Comparison of ENCODE assay signal across 14 cellular contexts in genomic region chr1:11923069-11923826, GRCh38. TPM values are rescaled to one million over a fixed set of nuclear protein-coding genes. Genes with fewer than 3 reads are reported as not detected.
DNase-seq lines count a peak whose midpoint lies in the region; ATAC-seq, FAIRE-seq and TF ChIP-seq lines count a peak whose summit lies in the region.
"Had no signal": no experiment of that assay in that cellular context is flagged by ENCODE, and none has a peak within 500 bp of the region (broad histone marks: within the 10 kb centered on the region; RNA-seq: fewer than 3 reads in every experiment).

No MANE protein-coding gene starts in this region.

- WGBS in small intestine, 3 donors: 31 to 74% (median 55%) methylated on average over 23 to 24 of the region's 24 CpGs

- H3K27ac Mint-ChIP-seq in central memory CD8-positive, alpha-beta T cell (ENCODE audit: low read depth): peak overlapping the region; percentile 86
- H3K27ac Mint-ChIP-seq in neural crest cell (ENCODE audit: unreplicated experiment): no peak overlapping the region

- peaks cover 42% of the 10 kb centered on the region for H3K36me3 Mint-ChIP-seq in central memory CD8-positive, alpha-beta T cell (ENCODE audit: insufficient read depth)
- H3K36me3 Mint-ChIP-seq in neural crest cell (ENCODE audit: low read depth): no peaks in the 10 kb centered on the region

- FAIRE-seq in small intestine (lab: Jason Lieb, UNC): no peak
- FAIRE-seq: bronchial epithelial cell, kidney had no signal

- no peak overlapping the region for H3K9ac ChIP-seq in MM.1S (ENCODE audit: low read length)

- peaks cover 41% of the 10 kb centered on the region for H3K4me1 Mint-ChIP-seq in central memory CD8-positive, alpha-beta T cell
- peaks cover 34% of the 10 kb centered on the region for H3K4me1 Mint-ChIP-seq in neural crest cell

- H3K9me3 Mint-ChIP-seq in central memory CD8-positive, alpha-beta T cell: no peaks in the 10 kb centered on the region
- H3K9me3 Mint-ChIP-seq in neural crest cell: no peaks in the 10 kb centered on the region

- H3K9me2 ChIP-seq in MM.1S (replicated peaks; ENCODE audit: insufficient read depth, low read length): no peaks in the 10 kb centered on the region

- H3F3A ChIP-seq in MM.1S (ENCODE audit: insufficient read depth, low read length): peaks cover 7% of the 10 kb centered on the region

- TF ChIP-seq CTCF in MM.1S (IDR thresholded peaks at IDR 0.05; ENCODE audit: low read length): no peak
- TF ChIP-seq CTCF in neural crest cell (conservative IDR thresholded peaks at IDR 0.05): no peak

- H3K27me3 ChIP-seq in MM.1S (replicated peaks; ENCODE audit: insufficient read depth, low read length) (no peaks in the 10 kb centered on the region), small intestine (ENCODE audit: control insufficient read depth in 2 of 2, insufficient read depth in 2 of 2, low read length in 2 of 2) (no peaks in the 10 kb centered on the region)

- peak overlapping the region; percentile 85 for H3K4me3 Mint-ChIP-seq in central memory CD8-positive, alpha-beta T cell
- H3K4me3 Mint-ChIP-seq in neural crest cell: peak overlapping the region; percentile 85

- H3K4me1 ChIP-seq in MM.1S (ENCODE audit: low read length) (peaks cover 5% of the 10 kb centered on the region; the same call in 1 of the 2 replicates), small intestine (ENCODE audit: control insufficient read depth in 2 of 2, insufficient read depth in 1 of 2, low read depth in 1 of 2, low read length in 1 of 2) (peaks cover 5 to 12% of the 10 kb centered on the region in 2 donors)

- H3K4me2 ChIP-seq in MM.1S (ENCODE audit: low read depth, low read length): peak overlapping the region; percentile 98; the same call in 1 of the 2 replicates

- H3K79me2 ChIP-seq in MM.1S (ENCODE audit: low read length): peaks cover 59% of the 10 kb centered on the region

- H3K4me3 ChIP-seq in MM.1S (ENCODE audit: low read length): no peak overlapping the region
- peak overlapping the region in 1 of 2 donors; percentile 98 for H3K4me3 ChIP-seq in small intestine (ENCODE audit: low read depth in 1 of 2, low read length in 2 of 2)
- H3K4me3 ChIP-seq: prostate gland had no signal

- H3K27ac ChIP-seq in MM.1S (ENCODE audit: low read length): no peak overlapping the region
- H3K27ac ChIP-seq in small intestine (ENCODE audit: low read depth in 1 of 2, low read length in 1 of 2): no peak overlapping the region
- H3K27ac ChIP-seq: 22Rv1, prostate gland had no signal

- H3K27me3 Mint-ChIP-seq in central memory CD8-positive, alpha-beta T cell: no peaks in the 10 kb centered on the region
- H3K27me3 Mint-ChIP-seq in neural crest cell (ENCODE audit: low read depth): no peaks in the 10 kb centered on the region

- H4K20me1 ChIP-seq in MM.1S (ENCODE audit: insufficient read depth, low read length): 0 out of 2 replicates have a peak, but pooled peaks cover 5% of the 10 kb centered on the region

- no peak for ATAC-seq in central memory CD8-positive, alpha-beta T cell (replicated peaks; ENCODE audit: extremely low read depth, poor library complexity, severe bottlenecking)

- DNase-seq in DMS 273 (lab: John Stamatoyannopoulos, UW; ENCODE audit: unreplicated experiment): peak; percentile 40
- no peak for DNase-seq in DMS 273 treated with DMSO at 0.1 percent for 48 hours (lab: John Stamatoyannopoulos, UW)
- no peak for DNase-seq in MM.1S
- no peak for DNase-seq in central memory CD8-positive, alpha-beta T cell (ENCODE audit: low spot score in 2 of 2)
- no peak for DNase-seq in neural crest cell (ENCODE audit: low read depth, low spot score)
- no peak for DNase-seq in GM19240 (ENCODE audit: insufficient read length, low spot score)
- DNase-seq in small intestine: no peak
- no peak for DNase-seq in cerebellar nuclear complex (lab: John Stamatoyannopoulos, UW)
- DNase-seq: activated CD4-positive, alpha-beta T cell treated with anti-CD3 and anti-CD28 coated beads, Interleukin-2, amount 50 U/mL, for 4 hours; kidney; SHP77 had no signal

- H3K9me3 ChIP-seq in MM.1S (replicated peaks; ENCODE audit: insufficient read depth, low read length) (no peaks in the 10 kb centered on the region), small intestine (ENCODE audit: control insufficient read depth, low read depth) (no peaks in the 10 kb centered on the region)
- H3K9me3 ChIP-seq: prostate gland had no signal

- H2AFZ ChIP-seq in MM.1S (ENCODE audit: low read length): no peak overlapping the region

- no peaks in the 10 kb centered on the region; the same call in 1 of the 2 replicates for H3K36me3 ChIP-seq in MM.1S (replicated peaks; ENCODE audit: insufficient read depth, low read length)
- peaks cover 7 to 8% of the 10 kb centered on the region in 2 donors for H3K36me3 ChIP-seq in small intestine (ENCODE audit: control insufficient read depth in 2 of 2, insufficient read depth in 2 of 2, low read length in 2 of 2)
- H3K36me3 ChIP-seq: prostate gland had no signal

RNA-seq across cellular contexts. Expression of gene KIAA2013, which starts 3.0 kb away (rescaled TPM):
- 35.0 and 39.4 TPM in 2 replicates for total RNA-seq in neural crest cell
- 10 to 100 TPM; 76.5 to 78.0 (median 76.7) TPM for polyA plus RNA-seq in small intestine

RNA-seq across cellular contexts. Expression of gene PLOD1, which starts 11.3 kb away (rescaled TPM):
- total RNA-seq in neural crest cell: 58.7 and 62.6 TPM in 2 replicates
- 10 to 100 TPM; 26.7 to 43.2 (median 43.1) TPM for polyA plus RNA-seq in small intestine

RNA-seq across cellular contexts. Expression of gene MFN2, which starts 57.0 kb away (rescaled TPM):
- total RNA-seq in neural crest cell: 78.9 and 80.1 TPM in 2 replicates
- polyA plus RNA-seq in small intestine: 10 to 100 TPM; 60.3 to 87.0 (median 85.9) TPM
